Comparison of ENCODE assay signal across 23 cellular contexts in genomic region chr10:94398762-94399161, GRCh38. TPM values are rescaled to one million over a fixed set of nuclear protein-coding genes. Genes with fewer than 3 reads are reported as not detected.
DNase-seq lines count a peak whose midpoint lies in the region; ATAC-seq and TF ChIP-seq lines count a peak whose summit lies in the region.
"Had no signal": no experiment of that assay in that cellular context is flagged by ENCODE, and none has a peak within 500 bp of the region (broad histone marks: within the 10 kb centered on the region; RNA-seq: fewer than 3 reads in every experiment).

No MANE protein-coding gene starts in this region.

- POLR2A ChIA-PET in Caco-2 (lab: Charles Lee) (interaction anchor here (0.6 to 0.9 kb wide), 3 partner anchors 16 to 55 kb away, joined by 3 to 6 read pairs (median 3); no protein-coding TSS in a partner anchor), HEK293T (lab: Yijun Ruan, JAX) (no interaction called here)

- peaks cover 24% of the 10 kb centered on the region for H3K36me3 Mint-ChIP-seq in Caco-2 (ENCODE audit: insufficient read depth, unreplicated experiment)
- H3K36me3 Mint-ChIP-seq: CD14-positive monocyte; CD4-positive, alpha-beta memory T cell; CD8-positive, alpha-beta memory T cell had no signal

- H3K36me3 ChIP-seq in Caco-2 (ENCODE audit: control insufficient read depth, insufficient read depth, low read length) (no peaks in the 10 kb centered on the region), mesenchymal stem cell (ENCODE audit: control insufficient read depth in 1 of 2, insufficient read depth in 2 of 2, low read depth in 1 of 2, low read length in 2 of 2) (no peaks in the 10 kb centered on the region), mucosa of descending colon (ENCODE audit: low read depth) (no peaks in the 10 kb centered on the region), WERI-Rb-1 (no peaks in the 10 kb centered on the region; the same call in 1 of the 2 replicates)
- H3K36me3 ChIP-seq: BE2C, BLaER1 had no signal

- H3K18ac ChIP-seq in mesenchymal stem cell (ENCODE audit: low read depth in 1 of 2, low read length in 2 of 2) = no peak overlapping the region

- peak overlapping the region; percentile 94 for H3K27ac Mint-ChIP-seq in Caco-2 (ENCODE audit: unreplicated experiment)
- H3K27ac Mint-ChIP-seq: CD4-positive, alpha-beta memory T cell; CD4-positive, CD25-positive, alpha-beta regulatory T cell; CD8-positive, alpha-beta memory T cell had no signal

- H3K9me3 ChIP-seq in Caco-2 (no peaks in the 10 kb centered on the region), mesenchymal stem cell (ENCODE audit: control insufficient read depth, low read length) (no peaks in the 10 kb centered on the region), mucosa of descending colon (no peaks in the 10 kb centered on the region), WERI-Rb-1 (ENCODE audit: severe bottlenecking) (no peaks in the 10 kb centered on the region)
- H3K9me3 ChIP-seq: BE2C had no signal

- H3K27ac ChIP-seq in mesenchymal stem cell (ENCODE audit: low read length, poor library complexity, severe bottlenecking) (peak overlapping the region; percentile 45), WERI-Rb-1 (no peak overlapping the region)
- H3K27ac ChIP-seq: BLaER1 had no signal

- H3K4me1 ChIP-seq in Caco-2 (peaks cover 31% of the 10 kb centered on the region), mesenchymal stem cell (ENCODE audit: control insufficient read depth, insufficient read depth, low read depth, low read length) (peaks cover 8% of the 10 kb centered on the region), mucosa of descending colon (ENCODE audit: low read depth) (no peaks in the 10 kb centered on the region)
- H3K4me1 ChIP-seq: BE2C, BLaER1 had no signal

- no peak for TF ChIP-seq CTCF in Caco-2 (IDR thresholded peaks at IDR 0.05; ENCODE audit: insufficient read depth in 1 of 2, low read depth in 1 of 2, low read length in 1 of 2, severe bottlenecking in 1 of 2, unreplicated experiment in 1 of 2)
- TF ChIP-seq CTCF in mucosa of descending colon (IDR thresholded peaks at IDR 0.05) = no peak
- no peak for TF ChIP-seq CTCF in WERI-Rb-1 (IDR thresholded peaks at IDR 0.05; ENCODE audit: low read depth, low read length)

- no peak overlapping the region for H3K23ac ChIP-seq in mesenchymal stem cell (ENCODE audit: low read length in 2 of 2)

- no peak overlapping the region for H4K8ac ChIP-seq in mesenchymal stem cell (ENCODE audit: low read length)

- H2BK15ac ChIP-seq in mesenchymal stem cell (ENCODE audit: low read depth, poor library complexity, severe bottlenecking) = no peak overlapping the region

- no peak overlapping the region for H3K14ac ChIP-seq in mesenchymal stem cell (ENCODE audit: low read length in 2 of 2)

- no peak overlapping the region for H3K4me2 ChIP-seq in mesenchymal stem cell (ENCODE audit: low read length, poor library complexity, severe bottlenecking)
- H3K4me2 ChIP-seq: BLaER1 had no signal

- CTCF ChIA-PET in Caco-2 (lab: Charles Lee) = interaction anchor here (0.7 to 2.1 kb wide), 2 partner anchors 15 to 79 kb away, joined by 3 to 7 read pairs; no protein-coding TSS in a partner anchor
- CTCF ChIA-PET in HEK293T (lab: Yijun Ruan, JAX) = no interaction called here

- H3K27me3 ChIP-seq in Caco-2 (replicated peaks; ENCODE audit: control insufficient read depth, insufficient read depth, low read length) (no peaks in the 10 kb centered on the region), mesenchymal stem cell (ENCODE audit: control insufficient read depth in 1 of 2, insufficient read depth in 1 of 2, low read length in 2 of 2) (no peaks in the 10 kb centered on the region), WERI-Rb-1 (ENCODE audit: insufficient read depth, low read depth, severe bottlenecking) (no peaks in the 10 kb centered on the region)
- H3K27me3 ChIP-seq: BE2C had no signal

- no peak overlapping the region for H2BK5ac ChIP-seq in mesenchymal stem cell (ENCODE audit: low read depth, low read length, poor library complexity, severe bottlenecking)

- no peak for ATAC-seq in mucosa of descending colon
- ATAC-seq in HG02759 (IDR thresholded peaks at IDR 0.05; ENCODE audit: unreplicated experiment) = no peak

- no peak overlapping the region for H2BK12ac ChIP-seq in mesenchymal stem cell (ENCODE audit: low read length in 2 of 2)

- DNase-seq in Caco-2 (no peak), ELR (ENCODE audit: low read depth) (peak; percentile 40), HEK293T (ENCODE audit: extremely low spot score) (no peak), mesenchymal stem cell (no peak), HPDE6-E6E7 (ENCODE audit: extremely low spot score) (no peak), mucosa of descending colon (no peak), WERI-Rb-1 (no peak)
- DNase-seq: 8988T; ACHN; BE2C; C1 segment of cervical spinal cord; CD4-positive, alpha-beta memory T cell; CD4-positive, CD25-positive, alpha-beta regulatory T cell; CD8-positive, alpha-beta memory T cell; DMS 273 treated with DMSO at 0.1 percent for 48 hours; DMS153; DMS79; DND-41; EL; GF-D8 had no signal

- no peak overlapping the region for H3K9ac ChIP-seq in mesenchymal stem cell (ENCODE audit: low read length)
- H3K9ac ChIP-seq: BLaER1 had no signal

- H3K27me3 Mint-ChIP-seq in Caco-2 (ENCODE audit: insufficient read depth, unreplicated experiment) = no peaks in the 10 kb centered on the region

- H3K9me3 Mint-ChIP-seq in Caco-2 (ENCODE audit: unreplicated experiment) = no peaks in the 10 kb centered on the region

- H3K4ac ChIP-seq in mesenchymal stem cell (ENCODE audit: low read depth in 1 of 2, low read length in 2 of 2) = no peak overlapping the region

- peak overlapping the region; percentile 76 for H3K4me3 Mint-ChIP-seq in Caco-2 (ENCODE audit: unreplicated experiment)
- H3K4me3 Mint-ChIP-seq: CD4-positive, alpha-beta memory T cell; CD4-positive, CD25-positive, alpha-beta regulatory T cell; CD8-positive, alpha-beta memory T cell had no signal

- H2AFZ ChIP-seq in mesenchymal stem cell (ENCODE audit: low read depth, low read length) = no peak overlapping the region

- no TSS peak for BruUV-seq in Caco-2 (replicated peaks; lab: Mats Ljungman, UMichigan)

- H3K4me1 Mint-ChIP-seq in Caco-2 (ENCODE audit: low read depth, unreplicated experiment) = peaks cover 31% of the 10 kb centered on the region

- intact Hi-C loops in Caco-2 (cut with micrococcal nuclease; ENCODE audit: unreplicated experiment) = no loop called here
- intact Hi-C loops in mucosa of descending colon (cut with DNase I, micrococcal nuclease) = no loop called here

- H3K4me3 ChIP-seq in Caco-2 (ENCODE audit: low read depth, low read length) (no peak overlapping the region), mesenchymal stem cell (ENCODE audit: insufficient read depth in 1 of 2, low read depth in 1 of 2, low read length in 2 of 2) (no peak overlapping the region), mucosa of descending colon (no peak overlapping the region), WERI-Rb-1 (ENCODE audit: low read depth, low read length) (no peak overlapping the region)
- H3K4me3 ChIP-seq: BLaER1 had no signal

- no peak overlapping the region for H2BK120ac ChIP-seq in mesenchymal stem cell (ENCODE audit: low read depth, low read length)

- H3K79me1 ChIP-seq in mesenchymal stem cell (replicated peaks; ENCODE audit: low read length, poor library complexity, severe bottlenecking) = no peaks in the 10 kb centered on the region

- WGBS in mesenchymal stem cell = 94% methylated on average over 6 of the region's 6 CpGs

- no peak overlapping the region for H2AK5ac ChIP-seq in mesenchymal stem cell (ENCODE audit: low read length, severe bottlenecking)

- H4K91ac ChIP-seq in mesenchymal stem cell (ENCODE audit: low read length) = no peak overlapping the region

TF ChIP-seq in HEK293T, 16 proteins besides CTCF, POLR2A, EP300 and RAD21:
- TF ChIP-seq, protein P1, sequence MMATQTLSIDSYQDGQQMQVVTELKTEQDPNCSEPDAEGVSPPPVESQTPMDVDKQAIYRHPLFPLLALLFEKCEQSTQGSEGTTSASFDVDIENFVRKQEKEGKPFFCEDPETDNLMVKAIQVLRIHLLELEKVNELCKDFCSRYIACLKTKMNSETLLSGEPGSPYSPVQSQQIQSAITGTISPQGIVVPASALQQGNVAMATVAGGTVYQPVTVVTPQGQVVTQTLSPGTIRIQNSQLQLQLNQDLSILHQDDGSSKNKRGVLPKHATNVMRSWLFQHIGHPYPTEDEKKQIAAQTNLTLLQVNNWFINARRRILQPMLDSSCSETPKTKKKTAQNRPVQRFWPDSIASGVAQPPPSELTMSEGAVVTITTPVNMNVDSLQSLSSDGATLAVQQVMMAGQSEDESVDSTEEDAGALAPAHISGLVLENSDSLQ (IDR thresholded peaks at IDR 0.05) = no peak
- TF ChIP-seq ZNF384 (IDR thresholded peaks at IDR 0.05) = 0 out of 2 replicates have a peak, but pooled peaks have one; percentile 39
- TF ChIP-seq ELF4 (IDR thresholded peaks at IDR 0.05) = no peak
- no peak for TF ChIP-seq L3MBTL2 (conservative IDR thresholded peaks at IDR 0.05)
- no peak for TF ChIP-seq TARDBP (IDR thresholded peaks at IDR 0.05)

RNA-seq across cellular contexts. Expression of gene TBC1D12, which starts 3.6 kb away (rescaled TPM):
- 32.1 and 33.8 TPM in 2 replicates for total RNA-seq in Caco-2 (2022)
- polyA plus RNA-seq in mesenchymal stem cell (2013, experiment 1 of 2) = 5.7 TPM
- 6.5 TPM for polyA plus RNA-seq in mesenchymal stem cell (2013, experiment 2 of 2)
- total RNA-seq in mucosa of descending colon = 10 to 100 TPM; 13.6 to 20.2 (median 18.5) TPM
- total RNA-seq: CD4-positive, CD25-positive, alpha-beta regulatory T cell had no signal
- polyA plus RNA-seq: CD4-positive, alpha-beta memory T cell; CD4-positive, CD25-positive, alpha-beta regulatory T cell; CD8-positive, alpha-beta memory T cell had no signal

RNA-seq across cellular contexts. Expression of gene NOC3L, which starts 36.0 kb away (rescaled TPM):
- total RNA-seq in Caco-2 (2022) (39.9 and 42.3 TPM in 2 replicates), mucosa of descending colon (10 to 100 TPM in 2 of 3 donors, 1 to 10 TPM in 1; 7.4 to 11.9 (median 10.2) TPM)
- 9.3 TPM for polyA plus RNA-seq in mesenchymal stem cell (2013, experiment 1 of 2)
- 9.1 TPM for polyA plus RNA-seq in mesenchymal stem cell (2013, experiment 2 of 2)
